In genomic region chr7:72538147-72538546, GRCh38 we compare ENCODE assay signal across 1 cellular context.
TF ChIP-seq lines count a peak whose summit lies in the region.

No MANE protein-coding gene starts in this region.

TF ChIP-seq in HCT116, 20 proteins besides CTCF, POLR2A, EP300 and RAD21 (continued from another document):
- no peak for TF ChIP-seq ZFX (IDR thresholded peaks at IDR 0.05)
- no peak for TF ChIP-seq ZNF274 (IDR thresholded peaks at IDR 0.05; ENCODE audit: low read depth, low read length)
- no peak for TF ChIP-seq POLR2AphosphoS5 (IDR thresholded peaks at IDR 0.05; ENCODE audit: low read depth, low read length)
- TF ChIP-seq REST (IDR thresholded peaks at IDR 0.05; ENCODE audit: low read depth): no peak
- no peak for TF ChIP-seq SIN3A (IDR thresholded peaks at IDR 0.05; ENCODE audit: low read depth)
